In the genomic region with DNA sequence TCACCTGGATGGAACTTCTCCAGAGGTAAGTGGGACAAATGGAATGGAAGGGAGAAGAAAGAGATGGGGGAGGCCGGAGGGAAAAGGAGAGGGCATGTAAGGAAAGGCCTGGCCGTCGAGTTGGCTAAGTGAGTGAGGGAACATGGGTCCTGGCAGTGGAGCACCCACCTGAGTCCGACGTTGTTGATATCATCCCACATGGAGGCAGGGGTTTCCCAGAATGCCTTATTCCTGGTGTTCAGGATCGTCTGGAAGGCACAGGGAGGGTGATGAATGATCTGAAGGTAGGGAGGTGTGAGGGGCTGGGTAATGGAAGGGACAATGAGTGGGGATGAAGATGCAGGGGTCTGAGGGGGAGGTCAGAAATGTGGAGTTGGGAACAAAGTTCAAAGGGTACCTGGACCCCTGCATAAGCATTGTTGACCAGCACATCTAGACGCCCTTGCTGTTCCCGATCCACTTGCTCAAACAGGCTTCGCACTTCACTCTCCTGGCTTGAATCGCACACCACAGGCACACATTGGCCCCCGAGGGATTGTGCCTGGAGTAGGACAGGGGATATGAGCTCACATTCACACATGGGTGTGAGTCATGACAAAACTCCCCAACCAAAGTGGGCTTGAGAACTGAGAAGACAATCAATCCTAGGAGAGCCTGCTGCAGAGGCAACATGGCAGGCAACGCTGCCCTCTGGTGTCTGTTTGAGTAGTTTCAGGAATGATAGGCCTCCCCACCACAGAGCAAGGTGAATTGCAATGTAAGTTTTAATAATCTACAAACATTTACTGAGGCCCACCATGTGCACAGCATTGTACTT, we compare ENCODE assay signal across 1 cellular context.
TF ChIP-seq lines count a peak whose summit lies in the region.

No MANE protein-coding gene starts in this region.

TF ChIP-seq in K562, 482 proteins besides CTCF, POLR2A, EP300 and RAD21:
- TF ChIP-seq SMAD4 (CRISPR knock-in tag; conservative IDR thresholded peaks at IDR 0.05) (no peak), FOXK2 (conservative IDR thresholded peaks at IDR 0.05 in 1 of 2, IDR thresholded peaks at IDR 0.05 in 1 of 2; ENCODE audit: low read depth in 2 of 2) (no peak), NFYB (IDR thresholded peaks at IDR 0.05; ENCODE audit: extremely low read depth, insufficient read length) (no peak), YBX1 (IDR thresholded peaks at IDR 0.05) (no peak), NR1H2 (CRISPR knock-in tag; IDR thresholded peaks at IDR 0.05) (0 out of 2 replicates have a peak, but pooled peaks have one; percentile 47), JUND (IDR thresholded peaks at IDR 0.05; ENCODE audit: borderline replicate concordance, low read depth, low read length) (peak; percentile 42; the same call in 1 of the 2 replicates), JUND (tag; IDR thresholded peaks at IDR 0.05; ENCODE audit: borderline replicate concordance, low read depth, low read length) (no peak), RBM22 (IDR thresholded peaks at IDR 0.05; ENCODE audit: low read depth, low read length, poor library complexity, severe bottlenecking) (no peak), NR2C2 (CRISPR knock-in tag; IDR thresholded peaks at IDR 0.05) (no peak), NR2C2 (tag; IDR thresholded peaks at IDR 0.05) (no peak), ZNF124 (CRISPR knock-in tag; IDR thresholded peaks at IDR 0.05) (no peak), ETV5 (CRISPR knock-in tag; IDR thresholded peaks at IDR 0.05; ENCODE audit: low read depth) (no peak), HEY1 (CRISPR knock-in tag; IDR thresholded peaks at IDR 0.05; ENCODE audit: borderline replicate concordance) (no peak), CBX2 (IDR thresholded peaks at IDR 0.05; ENCODE audit: insufficient read depth, low read length, poor library complexity, severe bottlenecking) (no peak), MBD2 (IDR thresholded peaks at IDR 0.05; ENCODE audit: borderline replicate concordance, low read depth) (no peak), HMG20A (CRISPR knock-in tag; conservative IDR thresholded peaks at IDR 0.05) (no peak), PPARD (CRISPR knock-in tag; IDR thresholded peaks at IDR 0.05) (no peak), PTTG1 (tag; IDR thresholded peaks at IDR 0.05; ENCODE audit: low read depth) (no peak), CBFB (CRISPR knock-in tag; IDR thresholded peaks at IDR 0.05) (0 out of 2 replicates have a peak, but pooled peaks have one; percentile 13), SMC3 (conservative IDR thresholded peaks at IDR 0.05; ENCODE audit: insufficient read depth, low read depth, low read length) (peak; percentile 88), SRSF3 (IDR thresholded peaks at IDR 0.05; ENCODE audit: insufficient read depth, low read length) (no peak), ARID2 (IDR thresholded peaks at IDR 0.05) (peak; percentile 72), RNF2 (IDR thresholded peaks at IDR 0.05) (no peak), ZNF3 (CRISPR knock-in tag; IDR thresholded peaks at IDR 0.05) (no peak), U2AF1 (optimal IDR thresholded peaks at IDR 0.05; ENCODE audit: low read depth, low read length) (no peak), CC2D1A (IDR thresholded peaks at IDR 0.05) (0 out of 2 replicates have a peak, but pooled peaks have one; percentile 54), CBFA2T3 (IDR thresholded peaks at IDR 0.05) (no peak)
- TF ChIP-seq, protein P1, sequence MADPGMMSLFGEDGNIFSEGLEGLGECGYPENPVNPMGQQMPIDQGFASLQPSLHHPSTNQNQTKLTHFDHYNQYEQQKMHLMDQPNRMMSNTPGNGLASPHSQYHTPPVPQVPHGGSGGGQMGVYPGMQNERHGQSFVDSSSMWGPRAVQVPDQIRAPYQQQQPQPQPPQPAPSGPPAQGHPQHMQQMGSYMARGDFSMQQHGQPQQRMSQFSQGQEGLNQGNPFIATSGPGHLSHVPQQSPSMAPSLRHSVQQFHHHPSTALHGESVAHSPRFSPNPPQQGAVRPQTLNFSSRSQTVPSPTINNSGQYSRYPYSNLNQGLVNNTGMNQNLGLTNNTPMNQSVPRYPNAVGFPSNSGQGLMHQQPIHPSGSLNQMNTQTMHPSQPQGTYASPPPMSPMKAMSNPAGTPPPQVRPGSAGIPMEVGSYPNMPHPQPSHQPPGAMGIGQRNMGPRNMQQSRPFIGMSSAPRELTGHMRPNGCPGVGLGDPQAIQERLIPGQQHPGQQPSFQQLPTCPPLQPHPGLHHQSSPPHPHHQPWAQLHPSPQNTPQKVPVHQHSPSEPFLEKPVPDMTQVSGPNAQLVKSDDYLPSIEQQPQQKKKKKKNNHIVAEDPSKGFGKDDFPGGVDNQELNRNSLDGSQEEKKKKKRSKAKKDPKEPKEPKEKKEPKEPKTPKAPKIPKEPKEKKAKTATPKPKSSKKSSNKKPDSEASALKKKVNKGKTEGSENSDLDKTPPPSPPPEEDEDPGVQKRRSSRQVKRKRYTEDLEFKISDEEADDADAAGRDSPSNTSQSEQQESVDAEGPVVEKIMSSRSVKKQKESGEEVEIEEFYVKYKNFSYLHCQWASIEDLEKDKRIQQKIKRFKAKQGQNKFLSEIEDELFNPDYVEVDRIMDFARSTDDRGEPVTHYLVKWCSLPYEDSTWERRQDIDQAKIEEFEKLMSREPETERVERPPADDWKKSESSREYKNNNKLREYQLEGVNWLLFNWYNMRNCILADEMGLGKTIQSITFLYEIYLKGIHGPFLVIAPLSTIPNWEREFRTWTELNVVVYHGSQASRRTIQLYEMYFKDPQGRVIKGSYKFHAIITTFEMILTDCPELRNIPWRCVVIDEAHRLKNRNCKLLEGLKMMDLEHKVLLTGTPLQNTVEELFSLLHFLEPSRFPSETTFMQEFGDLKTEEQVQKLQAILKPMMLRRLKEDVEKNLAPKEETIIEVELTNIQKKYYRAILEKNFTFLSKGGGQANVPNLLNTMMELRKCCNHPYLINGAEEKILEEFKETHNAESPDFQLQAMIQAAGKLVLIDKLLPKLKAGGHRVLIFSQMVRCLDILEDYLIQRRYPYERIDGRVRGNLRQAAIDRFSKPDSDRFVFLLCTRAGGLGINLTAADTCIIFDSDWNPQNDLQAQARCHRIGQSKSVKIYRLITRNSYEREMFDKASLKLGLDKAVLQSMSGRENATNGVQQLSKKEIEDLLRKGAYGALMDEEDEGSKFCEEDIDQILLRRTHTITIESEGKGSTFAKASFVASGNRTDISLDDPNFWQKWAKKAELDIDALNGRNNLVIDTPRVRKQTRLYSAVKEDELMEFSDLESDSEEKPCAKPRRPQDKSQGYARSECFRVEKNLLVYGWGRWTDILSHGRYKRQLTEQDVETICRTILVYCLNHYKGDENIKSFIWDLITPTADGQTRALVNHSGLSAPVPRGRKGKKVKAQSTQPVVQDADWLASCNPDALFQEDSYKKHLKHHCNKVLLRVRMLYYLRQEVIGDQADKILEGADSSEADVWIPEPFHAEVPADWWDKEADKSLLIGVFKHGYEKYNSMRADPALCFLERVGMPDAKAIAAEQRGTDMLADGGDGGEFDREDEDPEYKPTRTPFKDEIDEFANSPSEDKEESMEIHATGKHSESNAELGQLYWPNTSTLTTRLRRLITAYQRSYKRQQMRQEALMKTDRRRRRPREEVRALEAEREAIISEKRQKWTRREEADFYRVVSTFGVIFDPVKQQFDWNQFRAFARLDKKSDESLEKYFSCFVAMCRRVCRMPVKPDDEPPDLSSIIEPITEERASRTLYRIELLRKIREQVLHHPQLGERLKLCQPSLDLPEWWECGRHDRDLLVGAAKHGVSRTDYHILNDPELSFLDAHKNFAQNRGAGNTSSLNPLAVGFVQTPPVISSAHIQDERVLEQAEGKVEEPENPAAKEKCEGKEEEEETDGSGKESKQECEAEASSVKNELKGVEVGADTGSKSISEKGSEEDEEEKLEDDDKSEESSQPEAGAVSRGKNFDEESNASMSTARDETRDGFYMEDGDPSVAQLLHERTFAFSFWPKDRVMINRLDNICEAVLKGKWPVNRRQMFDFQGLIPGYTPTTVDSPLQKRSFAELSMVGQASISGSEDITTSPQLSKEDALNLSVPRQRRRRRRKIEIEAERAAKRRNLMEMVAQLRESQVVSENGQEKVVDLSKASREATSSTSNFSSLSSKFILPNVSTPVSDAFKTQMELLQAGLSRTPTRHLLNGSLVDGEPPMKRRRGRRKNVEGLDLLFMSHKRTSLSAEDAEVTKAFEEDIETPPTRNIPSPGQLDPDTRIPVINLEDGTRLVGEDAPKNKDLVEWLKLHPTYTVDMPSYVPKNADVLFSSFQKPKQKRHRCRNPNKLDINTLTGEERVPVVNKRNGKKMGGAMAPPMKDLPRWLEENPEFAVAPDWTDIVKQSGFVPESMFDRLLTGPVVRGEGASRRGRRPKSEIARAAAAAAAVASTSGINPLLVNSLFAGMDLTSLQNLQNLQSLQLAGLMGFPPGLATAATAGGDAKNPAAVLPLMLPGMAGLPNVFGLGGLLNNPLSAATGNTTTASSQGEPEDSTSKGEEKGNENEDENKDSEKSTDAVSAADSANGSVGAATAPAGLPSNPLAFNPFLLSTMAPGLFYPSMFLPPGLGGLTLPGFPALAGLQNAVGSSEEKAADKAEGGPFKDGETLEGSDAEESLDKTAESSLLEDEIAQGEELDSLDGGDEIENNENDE (IDR thresholded peaks at IDR 0.05; ENCODE audit: low read depth, low read length), result no peak
- TF ChIP-seq, protein P2, sequence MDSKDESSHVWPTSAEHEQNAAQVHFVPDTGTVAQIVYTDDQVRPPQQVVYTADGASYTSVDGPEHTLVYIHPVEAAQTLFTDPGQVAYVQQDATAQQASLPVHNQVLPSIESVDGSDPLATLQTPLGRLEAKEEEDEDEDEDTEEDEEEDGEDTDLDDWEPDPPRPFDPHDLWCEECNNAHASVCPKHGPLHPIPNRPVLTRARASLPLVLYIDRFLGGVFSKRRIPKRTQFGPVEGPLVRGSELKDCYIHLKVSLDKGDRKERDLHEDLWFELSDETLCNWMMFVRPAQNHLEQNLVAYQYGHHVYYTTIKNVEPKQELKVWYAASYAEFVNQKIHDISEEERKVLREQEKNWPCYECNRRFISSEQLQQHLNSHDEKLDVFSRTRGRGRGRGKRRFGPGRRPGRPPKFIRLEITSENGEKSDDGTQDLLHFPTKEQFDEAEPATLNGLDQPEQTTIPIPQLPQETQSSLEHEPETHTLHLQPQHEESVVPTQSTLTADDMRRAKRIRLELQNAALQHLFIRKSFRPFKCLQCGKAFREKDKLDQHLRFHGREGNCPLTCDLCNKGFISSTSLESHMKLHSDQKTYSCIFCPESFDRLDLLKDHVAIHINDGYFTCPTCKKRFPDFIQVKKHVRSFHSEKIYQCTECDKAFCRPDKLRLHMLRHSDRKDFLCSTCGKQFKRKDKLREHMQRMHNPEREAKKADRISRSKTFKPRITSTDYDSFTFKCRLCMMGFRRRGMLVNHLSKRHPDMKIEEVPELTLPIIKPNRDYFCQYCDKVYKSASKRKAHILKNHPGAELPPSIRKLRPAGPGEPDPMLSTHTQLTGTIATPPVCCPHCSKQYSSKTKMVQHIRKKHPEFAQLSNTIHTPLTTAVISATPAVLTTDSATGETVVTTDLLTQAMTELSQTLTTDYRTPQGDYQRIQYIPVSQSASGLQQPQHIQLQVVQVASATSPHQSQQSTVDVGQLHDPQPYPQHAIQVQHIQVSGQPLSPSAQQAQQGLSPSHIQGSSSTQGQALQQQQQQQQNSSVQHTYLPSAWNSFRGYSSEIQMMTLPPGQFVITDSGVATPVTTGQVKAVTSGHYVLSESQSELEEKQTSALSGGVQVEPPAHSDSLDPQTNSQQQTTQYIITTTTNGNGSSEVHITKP (IDR thresholded peaks at IDR 0.05; ENCODE audit: partially characterized antibody), result no peak
- TF ChIP-seq, protein P3, sequence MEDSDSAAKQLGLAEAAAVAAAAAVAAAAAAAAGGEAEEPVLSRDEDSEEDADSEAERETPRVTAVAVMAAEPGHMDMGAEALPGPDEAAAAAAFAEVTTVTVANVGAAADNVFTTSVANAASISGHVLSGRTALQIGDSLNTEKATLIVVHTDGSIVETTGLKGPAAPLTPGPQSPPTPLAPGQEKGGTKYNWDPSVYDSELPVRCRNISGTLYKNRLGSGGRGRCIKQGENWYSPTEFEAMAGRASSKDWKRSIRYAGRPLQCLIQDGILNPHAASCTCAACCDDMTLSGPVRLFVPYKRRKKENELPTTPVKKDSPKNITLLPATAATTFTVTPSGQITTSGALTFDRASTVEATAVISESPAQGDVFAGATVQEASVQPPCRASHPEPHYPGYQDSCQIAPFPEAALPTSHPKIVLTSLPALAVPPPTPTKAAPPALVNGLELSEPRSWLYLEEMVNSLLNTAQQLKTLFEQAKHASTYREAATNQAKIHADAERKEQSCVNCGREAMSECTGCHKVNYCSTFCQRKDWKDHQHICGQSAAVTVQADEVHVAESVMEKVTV (CRISPR knock-in tag; IDR thresholded peaks at IDR 0.05), result peak; percentile 70
- TF ChIP-seq, protein P4, sequence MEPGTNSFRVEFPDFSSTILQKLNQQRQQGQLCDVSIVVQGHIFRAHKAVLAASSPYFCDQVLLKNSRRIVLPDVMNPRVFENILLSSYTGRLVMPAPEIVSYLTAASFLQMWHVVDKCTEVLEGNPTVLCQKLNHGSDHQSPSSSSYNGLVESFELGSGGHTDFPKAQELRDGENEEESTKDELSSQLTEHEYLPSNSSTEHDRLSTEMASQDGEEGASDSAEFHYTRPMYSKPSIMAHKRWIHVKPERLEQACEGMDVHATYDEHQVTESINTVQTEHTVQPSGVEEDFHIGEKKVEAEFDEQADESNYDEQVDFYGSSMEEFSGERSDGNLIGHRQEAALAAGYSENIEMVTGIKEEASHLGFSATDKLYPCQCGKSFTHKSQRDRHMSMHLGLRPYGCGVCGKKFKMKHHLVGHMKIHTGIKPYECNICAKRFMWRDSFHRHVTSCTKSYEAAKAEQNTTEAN (CRISPR knock-in tag; IDR thresholded peaks at IDR 0.05), result no peak
- TF ChIP-seq, protein P5, sequence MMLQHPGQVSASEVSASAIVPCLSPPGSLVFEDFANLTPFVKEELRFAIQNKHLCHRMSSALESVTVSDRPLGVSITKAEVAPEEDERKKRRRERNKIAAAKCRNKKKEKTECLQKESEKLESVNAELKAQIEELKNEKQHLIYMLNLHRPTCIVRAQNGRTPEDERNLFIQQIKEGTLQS (IDR thresholded peaks at IDR 0.05), result peak; percentile 53; the same call in 1 of the 2 replicates
- TF ChIP-seq, protein P5 (CRISPR knock-in tag; conservative IDR thresholded peaks at IDR 0.05), result no peak
- TF ChIP-seq, protein P6, sequence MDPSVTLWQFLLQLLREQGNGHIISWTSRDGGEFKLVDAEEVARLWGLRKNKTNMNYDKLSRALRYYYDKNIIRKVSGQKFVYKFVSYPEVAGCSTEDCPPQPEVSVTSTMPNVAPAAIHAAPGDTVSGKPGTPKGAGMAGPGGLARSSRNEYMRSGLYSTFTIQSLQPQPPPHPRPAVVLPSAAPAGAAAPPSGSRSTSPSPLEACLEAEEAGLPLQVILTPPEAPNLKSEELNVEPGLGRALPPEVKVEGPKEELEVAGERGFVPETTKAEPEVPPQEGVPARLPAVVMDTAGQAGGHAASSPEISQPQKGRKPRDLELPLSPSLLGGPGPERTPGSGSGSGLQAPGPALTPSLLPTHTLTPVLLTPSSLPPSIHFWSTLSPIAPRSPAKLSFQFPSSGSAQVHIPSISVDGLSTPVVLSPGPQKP (CRISPR knock-in tag; IDR thresholded peaks at IDR 0.05), result no peak
- TF ChIP-seq, protein P7, sequence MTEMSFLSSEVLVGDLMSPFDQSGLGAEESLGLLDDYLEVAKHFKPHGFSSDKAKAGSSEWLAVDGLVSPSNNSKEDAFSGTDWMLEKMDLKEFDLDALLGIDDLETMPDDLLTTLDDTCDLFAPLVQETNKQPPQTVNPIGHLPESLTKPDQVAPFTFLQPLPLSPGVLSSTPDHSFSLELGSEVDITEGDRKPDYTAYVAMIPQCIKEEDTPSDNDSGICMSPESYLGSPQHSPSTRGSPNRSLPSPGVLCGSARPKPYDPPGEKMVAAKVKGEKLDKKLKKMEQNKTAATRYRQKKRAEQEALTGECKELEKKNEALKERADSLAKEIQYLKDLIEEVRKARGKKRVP (CRISPR knock-in tag; IDR thresholded peaks at IDR 0.05), result no peak
